Comparison of ENCODE assay signal across 8 cellular contexts in the genomic region with DNA sequence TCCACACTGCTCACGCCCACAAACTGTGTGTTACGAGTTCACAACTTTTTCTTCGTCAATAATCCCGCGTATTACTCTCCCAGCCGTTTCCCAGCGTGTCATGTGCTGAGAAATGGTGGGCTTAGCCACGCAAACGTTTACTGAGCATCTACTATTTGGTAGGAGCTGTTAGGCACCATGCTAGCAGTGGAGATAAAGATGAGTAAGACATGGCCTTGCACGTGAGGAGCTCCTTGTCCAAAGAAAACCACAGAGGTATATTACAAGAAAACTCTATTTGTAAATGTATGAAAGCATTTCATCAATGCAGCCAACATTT. TPM values are rescaled to one million over a fixed set of nuclear protein-coding genes. Genes with fewer than 3 reads are reported as not detected.
A peak's percentile ranks its signal among the peaks of the same experiment; 100 is the strongest.
DNase-seq lines count a peak whose midpoint lies in the region; ATAC-seq and TF ChIP-seq lines count a peak whose summit lies in the region.

No MANE protein-coding gene starts in this region.

- H3K9me3 ChIP-seq in HUES48 (ENCODE audit: control insufficient read depth, insufficient read depth, low read length) = no peaks in the 10 kb centered on the region
- H3K9me3 ChIP-seq in breast epithelium = no peaks in the 10 kb centered on the region

- TF ChIP-seq CTCF in breast epithelium (IDR thresholded peaks at IDR 0.05) (no peak), mesothelial cell of epicardium (IDR thresholded peaks at IDR 0.05; ENCODE audit: unreplicated experiment) (no peak)

- peak overlapping the region; percentile 97 for H3K27ac Mint-ChIP-seq in mesothelial cell of epicardium

- TF ChIP-seq POLR2A in breast epithelium (IDR thresholded peaks at IDR 0.05) = no peak

- H3K36me3 ChIP-seq in ACC112 (ENCODE audit: insufficient read depth, low read length) (peaks cover 3% of the 10 kb centered on the region; the same call in 1 of the 2 replicates), HUES48 (ENCODE audit: control insufficient read depth, insufficient read depth, low read length) (peaks cover 24% of the 10 kb centered on the region), breast epithelium (no peaks in the 10 kb centered on the region)

- H3K4me3 ChIP-seq in ACC112 (ENCODE audit: low read depth, low read length) (peak overlapping the region; percentile 96), HUES48 (ENCODE audit: low read depth, low read length) (peak overlapping the region; percentile 80), breast epithelium (peak overlapping the region; percentile 92 to 96 (median 95))

- DNase-seq in breast epithelium (ENCODE audit: low spot score in 2 of 2) = no peak
- DNase-seq in mesothelial cell of epicardium (ENCODE audit: low spot score in 2 of 2, unreplicated experiment in 2 of 2) = no peak
- DNase-seq in NCI-H2081 (lab: John Stamatoyannopoulos, UW) = no peak

- peaks cover 18% of the 10 kb centered on the region for H3K4me1 Mint-ChIP-seq in mesothelial cell of epicardium

- peaks cover 10% of the 10 kb centered on the region for H3K36me3 Mint-ChIP-seq in mesothelial cell of epicardium

- peak overlapping the region; percentile 90; the same call in 1 of the 2 replicates for H3K9ac ChIP-seq in HUES48 (ENCODE audit: low read depth, low read length)

- H3K79me2 ChIP-seq in ACC112 (ENCODE audit: control insufficient read depth, insufficient read depth, low read length, unreplicated experiment) = peaks cover 12% of the 10 kb centered on the region

- peak overlapping the region; percentile 92 for H2AFZ ChIP-seq in ACC112 (ENCODE audit: low read length, unreplicated experiment)

- H3K9me3 Mint-ChIP-seq in mesothelial cell of epicardium = no peaks in the 10 kb centered on the region

- H3K27ac ChIP-seq in ACC112 (ENCODE audit: low read depth, low read length) (peak overlapping the region; percentile 90), HUES48 (ENCODE audit: low read depth, low read length) (peak overlapping the region; percentile 98), breast epithelium (peak overlapping the region; percentile 91 to 97)

- intact Hi-C loops in breast epithelium (cut with DNase I; ENCODE audit: low total_unique reads) = no loop called here

- ATAC-seq in HG03135 (IDR thresholded peaks at IDR 0.05; ENCODE audit: unreplicated experiment) = no peak
- ATAC-seq in GM21786 (IDR thresholded peaks at IDR 0.05; ENCODE audit: unreplicated experiment) = no peak
- no peak for ATAC-seq in GM19463 (IDR thresholded peaks at IDR 0.05; ENCODE audit: unreplicated experiment)

- H3K27me3 ChIP-seq in ACC112 (ENCODE audit: insufficient read depth, low read length) = no peaks in the 10 kb centered on the region
- no peaks in the 10 kb centered on the region for H3K27me3 ChIP-seq in HUES48 (ENCODE audit: control insufficient read depth, insufficient read depth, low read length)
- no peaks in the 10 kb centered on the region for H3K27me3 ChIP-seq in breast epithelium

- H3K4me1 ChIP-seq in ACC112 (ENCODE audit: control insufficient read depth, insufficient read depth, low read length, unreplicated experiment) = peaks cover 6% of the 10 kb centered on the region
- 0 out of 2 replicates have a peak, but pooled peaks cover 5% of the 10 kb centered on the region for H3K4me1 ChIP-seq in HUES48 (ENCODE audit: control insufficient read depth, insufficient read depth, low read length)
- peaks cover 0 to 10% of the 10 kb centered on the region in 2 donors for H3K4me1 ChIP-seq in breast epithelium

- peaks cover 12% of the 10 kb centered on the region for H3K27me3 Mint-ChIP-seq in mesothelial cell of epicardium (ENCODE audit: low read depth)

- H3K4me3 Mint-ChIP-seq in mesothelial cell of epicardium = peak overlapping the region; percentile 86

RNA-seq across cellular contexts. Expression of gene TMEM128, which starts 0.8 kb away (rescaled TPM):
- total RNA-seq in breast epithelium = 10 to 100 TPM; 15.2 to 33.8 (median 25.2) TPM
- total RNA-seq in mesothelial cell of epicardium = 25.0 to 31.7 TPM (median 25.6 TPM) in 3 replicates

RNA-seq across cellular contexts. Expression of gene OTOP1, which starts 22.1 kb away (rescaled TPM):
- total RNA-seq in breast epithelium (not detected), mesothelial cell of epicardium (not detected in 3 replicates)

RNA-seq across cellular contexts. Expression of gene LYAR, which starts 41.1 kb away (rescaled TPM):
- total RNA-seq in breast epithelium = 10 to 100 TPM; 11.9 to 17.3 (median 15.1) TPM
- total RNA-seq in mesothelial cell of epicardium = 12.6 to 13.2 TPM (median 12.8 TPM) in 3 replicates

RNA-seq across cellular contexts. Expression of gene ZBTB49, which starts 41.2 kb away (rescaled TPM):
- total RNA-seq in breast epithelium = 1 to 10 TPM; 2.1 to 9.4 (median 3.9) TPM
- 8.4 to 9.5 TPM (median 8.6 TPM) in 3 replicates for total RNA-seq in mesothelial cell of epicardium
